Comparison of ENCODE assay signal across 24 cellular contexts in the genomic region with DNA sequence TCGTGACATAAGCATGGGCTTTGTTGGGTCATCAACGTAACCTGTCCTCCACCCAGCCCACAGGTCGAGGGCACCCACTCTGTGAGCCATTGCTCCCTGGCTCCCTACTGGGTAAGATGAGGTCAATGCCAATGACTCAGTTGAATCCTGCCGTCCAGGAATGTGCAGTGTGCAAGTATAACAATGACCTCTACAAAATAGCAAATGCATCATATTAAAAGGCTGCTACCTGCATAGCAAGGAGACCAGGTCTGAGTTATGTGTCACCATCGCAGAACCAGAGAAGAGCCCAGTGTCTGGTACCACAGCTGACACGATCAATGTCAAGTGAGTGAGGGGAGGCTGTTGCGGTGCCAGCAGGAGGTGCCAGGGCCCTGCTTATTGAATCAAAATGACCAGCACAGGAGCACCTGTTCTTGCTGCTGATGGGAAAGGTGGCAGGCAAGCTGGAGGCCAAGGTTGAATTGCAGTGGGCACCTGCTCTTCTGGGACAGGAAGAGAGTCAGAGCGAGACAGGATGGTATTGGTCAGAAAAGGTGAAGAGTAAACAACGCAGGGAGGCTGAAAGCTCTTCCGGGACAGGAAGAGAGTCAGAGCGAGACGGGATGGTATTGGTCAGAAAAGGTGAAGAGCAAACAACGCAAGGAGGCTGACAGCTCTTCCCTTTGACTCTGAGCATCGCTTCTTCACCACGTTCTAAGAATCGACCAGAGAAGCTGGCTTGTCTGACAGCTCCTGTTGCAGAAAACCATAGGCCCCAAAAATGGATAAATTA.
A peak's percentile ranks its signal among the peaks of the same experiment; 100 is the strongest.
DNase-seq lines count a peak whose midpoint lies in the region; ATAC-seq lines count a peak whose summit lies in the region.
"Had no signal": no experiment of that assay in that cellular context is flagged by ENCODE, and none has a peak within 500 bp of the region (broad histone marks: within the 10 kb centered on the region; RNA-seq: fewer than 3 reads in every experiment).

No MANE protein-coding gene starts in this region.

- no peaks in the 10 kb centered on the region for H3K36me3 Mint-ChIP-seq in CD8-positive, alpha-beta memory T cell
- H3K36me3 Mint-ChIP-seq in T-helper 17 cell (ENCODE audit: low read depth) = no peaks in the 10 kb centered on the region
- H3K36me3 Mint-ChIP-seq in effector memory CD8-positive, alpha-beta T cell (ENCODE audit: insufficient read depth) = peaks cover 4% of the 10 kb centered on the region
- H3K36me3 Mint-ChIP-seq: CD14-positive monocyte, IgD-negative memory B cell had no signal

- H3K4me1 Mint-ChIP-seq in CD8-positive, alpha-beta memory T cell = peaks cover 0 to 7% (median 6%) of the 10 kb centered on the region in 3 donors
- H3K4me1 Mint-ChIP-seq in T-helper 17 cell = no peaks in the 10 kb centered on the region
- peaks cover 0 to 7% of the 10 kb centered on the region in 2 donors for H3K4me1 Mint-ChIP-seq in effector memory CD8-positive, alpha-beta T cell (ENCODE audit: low read depth in 2 of 2)
- H3K4me1 Mint-ChIP-seq: CD14-positive monocyte, H9, IgD-negative memory B cell had no signal

- peak overlapping the region in 7 of 8 donors; percentile 62 to 95 (median 82) for H3K27ac Mint-ChIP-seq in CD8-positive, alpha-beta memory T cell
- peak overlapping the region; percentile 14 for H3K27ac Mint-ChIP-seq in T-helper 17 cell
- peak overlapping the region in 1 of 2 donors; percentile 93 for H3K27ac Mint-ChIP-seq in effector memory CD8-positive, alpha-beta T cell
- H3K27ac Mint-ChIP-seq: IgD-negative memory B cell had no signal

- H3K36me3 ChIP-seq in CD8-positive, alpha-beta memory T cell (ENCODE audit: insufficient read depth, low read length) = no peaks in the 10 kb centered on the region
- H3K36me3 ChIP-seq: BE2C had no signal

- POLR2A ChIA-PET in CD8-positive, alpha-beta memory T cell (lab: Charles Lee) = no interaction called here

- H3K9me3 Mint-ChIP-seq in CD8-positive, alpha-beta memory T cell = peaks cover 0 to 2% (median 0%) of the 10 kb centered on the region in 5 donors
- H3K9me3 Mint-ChIP-seq in effector memory CD8-positive, alpha-beta T cell = peaks cover 0 to 7% of the 10 kb centered on the region in 2 donors
- H3K9me3 Mint-ChIP-seq: H9, IgD-negative memory B cell had no signal

- no peaks in the 10 kb centered on the region for H3K9me3 ChIP-seq in CD8-positive, alpha-beta memory T cell (ENCODE audit: low read length)
- H3K9me3 ChIP-seq in T-helper 17 cell (ENCODE audit: control insufficient read depth, low read length, poor library complexity, severe bottlenecking) = no peaks in the 10 kb centered on the region
- H3K9me3 ChIP-seq: BE2C had no signal

- H3K27me3 ChIP-seq in CD8-positive, alpha-beta memory T cell (ENCODE audit: insufficient read depth, low read length, poor library complexity, severe bottlenecking) = no peaks in the 10 kb centered on the region
- H3K27me3 ChIP-seq: BE2C had no signal

- ATAC-seq in T-helper 17 cell = no peak
- peak; percentile 91 for ATAC-seq in effector memory CD8-positive, alpha-beta T cell (replicated peaks)
- ATAC-seq: Panc1 had no signal

- no peak overlapping the region for H3K4me3 ChIP-seq in CD8-positive, alpha-beta memory T cell (ENCODE audit: low read length)

- CTCF ChIA-PET in CD8-positive, alpha-beta memory T cell (lab: Charles Lee) = no interaction called here

- H3K27me3 Mint-ChIP-seq in CD8-positive, alpha-beta memory T cell = peaks cover 0 to 4% of the 10 kb centered on the region in 2 donors
- no peaks in the 10 kb centered on the region for H3K27me3 Mint-ChIP-seq in T-helper 17 cell
- H3K27me3 Mint-ChIP-seq in effector memory CD8-positive, alpha-beta T cell = no peaks in the 10 kb centered on the region
- H3K27me3 Mint-ChIP-seq: IgD-negative memory B cell had no signal

- H3K4me1 ChIP-seq in CD8-positive, alpha-beta memory T cell (ENCODE audit: insufficient read depth, low read length) = no peaks in the 10 kb centered on the region
- H3K4me1 ChIP-seq: BE2C had no signal

- H3K27ac ChIP-seq in CD8-positive, alpha-beta memory T cell (ENCODE audit: low read depth, low read length) = no peak overlapping the region
- H3K27ac ChIP-seq: KMS-11 had no signal

- peak overlapping the region in 4 of 7 donors; percentile 5 to 65 (median 34) for H3K4me3 Mint-ChIP-seq in CD8-positive, alpha-beta memory T cell
- H3K4me3 Mint-ChIP-seq in T-helper 17 cell = no peak overlapping the region
- H3K4me3 Mint-ChIP-seq in effector memory CD8-positive, alpha-beta T cell = peak overlapping the region in 1 of 2 donors; percentile 42
- H3K4me3 Mint-ChIP-seq: CD14-positive monocyte, H9, IgD-negative memory B cell had no signal

- DNase-seq in CD8-positive, alpha-beta memory T cell = no peak
- DNase-seq in T-helper 17 cell (no peak), kidney tubule cell (ENCODE audit: low spot score) (peak; percentile 41), NCI-H446 treated with DMSO at 0.1 percent for 48 hours (lab: John Stamatoyannopoulos, UW) (no peak), CD1c-positive myeloid dendritic cell (ENCODE audit: extremely low spot score) (no peak), HT-29 (ENCODE audit: low spot score) (no peak)
- DNase-seq in effector memory CD8-positive, alpha-beta T cell = no peak
- DNase-seq: 8988T, ACHN, BE2C, DMS153, H9, NCI-H1048, NCI-H1417, NCI-H1694 treated with DMSO at 0.1 percent for 48 hours, NCI-H2081, NCI-H2227 treated with DMSO at 0.1 percent for 48 hours, NCI-H510A, NCI-H69, SHP77 treated with DMSO at 0.1 percent for 48 hours had no signal
